17 cellular contexts compared by ENCODE assay signal in the genomic region with DNA sequence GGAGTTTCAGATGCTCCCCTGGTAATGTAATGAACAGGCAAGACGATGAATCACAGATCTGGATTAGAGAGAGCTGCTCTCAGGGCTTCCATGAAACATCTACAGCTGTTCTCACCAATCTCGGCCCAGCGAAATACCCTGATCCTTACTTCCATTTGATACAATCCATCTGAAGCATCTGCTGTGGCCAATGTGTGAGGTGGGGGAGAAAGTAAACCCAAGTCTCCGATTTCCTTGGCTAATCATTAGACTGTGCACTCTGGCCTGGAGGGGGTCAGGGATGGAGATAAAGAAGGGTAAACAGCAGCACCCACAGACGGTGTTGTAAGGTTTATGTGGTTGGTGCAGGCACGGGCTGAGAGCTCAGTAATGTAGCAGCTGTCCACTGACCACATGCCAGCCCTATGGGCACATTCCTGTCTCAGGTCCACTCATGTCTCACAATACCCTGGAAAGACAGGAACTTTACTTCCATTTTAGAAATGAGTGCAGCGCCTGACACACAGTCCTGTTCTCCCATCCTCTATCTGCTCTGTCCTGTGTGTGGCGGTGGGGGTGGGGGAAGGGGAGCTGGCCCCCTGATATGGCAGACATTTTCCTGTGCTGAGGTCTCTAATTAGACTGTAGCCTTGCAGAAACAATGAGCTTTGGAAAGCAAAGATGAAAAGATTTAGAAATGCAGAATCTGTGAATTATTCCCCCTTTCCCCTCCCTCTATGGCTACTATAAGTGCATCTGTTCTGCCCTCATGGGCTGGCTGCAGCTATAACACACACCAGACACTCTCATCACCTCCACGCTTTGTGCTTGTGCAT. TPM values are rescaled to one million over a fixed set of nuclear protein-coding genes. Genes with fewer than 3 reads are reported as not detected.
DNase-seq lines count a peak whose midpoint lies in the region; ATAC-seq, FAIRE-seq and TF ChIP-seq lines count a peak whose summit lies in the region.
"Had no signal": no experiment of that assay in that cellular context is flagged by ENCODE, and none has a peak within 500 bp of the region (broad histone marks: within the 10 kb centered on the region; RNA-seq: fewer than 3 reads in every experiment).

No MANE protein-coding gene starts in this region.

- H3K27ac ChIP-seq in left ventricle myocardium inferior (replicated peaks) (peak overlapping the region; percentile 68), right cardiac atrium (ENCODE audit: low read length) (no peak overlapping the region), aorta (ENCODE audit: low read depth in 1 of 2, low read length in 2 of 2) (peak overlapping the region; percentile 12 to 18)

- intact Hi-C loops in left ventricle myocardium inferior (cut with micrococcal nuclease) = no loop called here
- intact Hi-C loops in right cardiac atrium (cut with DNase I) = no loop called here
- intact Hi-C loops in aorta (cut with DNase I) = loop anchor here (5.0 to 10.0 kb wide), 2 partner anchors 84 to 87 kb away; partner anchors contain the start of gene TEX2 (in 2 of the 2)

- peak overlapping the region in 4 of 5 experiments; percentile 21 to 92 (median 72) for H3K27ac Mint-ChIP-seq in brain
- H3K27ac Mint-ChIP-seq in nephron = peak overlapping the region; percentile 89 to 91 (median 91)
- H3K27ac Mint-ChIP-seq: activated naive CD4-positive, alpha-beta T cell treated with anti-CD3 and anti-CD28 coated beads, Interleukin-2, amount 50 U/mL, for 24 hours; stimulated activated naive B cell treated with anti-CD40 and anti-IgM and Interleukin-4, amounts not matched to agents 10 μg/mL and 1 μg/mL and 100 μg/mL, for 72 hours had no signal

- ATAC-seq in right cardiac atrium = no peak
- no peak for ATAC-seq in aorta (ENCODE audit: low FRiP score)
- ATAC-seq: stimulated activated naive B cell treated with anti-CD40 and anti-IgM and Interleukin-4, amounts not matched to agents 10 μg/mL and 1 μg/mL and 100 μg/mL, for 72 hours had no signal

- H3K4me1 ChIP-seq in left ventricle myocardium inferior (peaks cover 56% of the 10 kb centered on the region), right cardiac atrium (ENCODE audit: control insufficient read depth, insufficient read depth, low read length) (peaks cover 8% of the 10 kb centered on the region), aorta (ENCODE audit: control insufficient read depth in 1 of 2, insufficient read depth in 2 of 2, low read length in 2 of 2) (peaks cover 3 to 7% of the 10 kb centered on the region in 2 donors)

- no peak for DNase-seq in left ventricle myocardium inferior
- no peak for DNase-seq in right cardiac atrium
- DNase-seq in aorta = no peak
- DNase-seq in GM19239 (ENCODE audit: insufficient read length, low spot score) = no peak
- no peak for DNase-seq in GM19240 (ENCODE audit: insufficient read length, low spot score)
- DNase-seq in T1000 (lab: John Stamatoyannopoulos, UW) = no peak
- DNase-seq: activated CD4-positive, alpha-beta T cell treated with anti-CD3 and anti-CD28 coated beads for 48 hours; activated T-cell treated with anti-CD3 and anti-CD28 coated beads for 4 hours; KBM-7; NCI-H2171; occipital lobe; SHP77; spleen; stimulated activated naive B cell treated with anti-CD40 and anti-IgM and Interleukin-4, amounts not matched to agents 10 μg/mL and 1 μg/mL and 100 μg/mL, for 72 hours had no signal

- H3K27me3 Mint-ChIP-seq in brain (no peaks in the 10 kb centered on the region), nephron (ENCODE audit: low read depth) (peaks cover 4% of the 10 kb centered on the region)
- H3K27me3 Mint-ChIP-seq: activated naive CD4-positive, alpha-beta T cell treated with anti-CD3 and anti-CD28 coated beads, Interleukin-2, amount 50 U/mL, for 24 hours; stimulated activated naive B cell treated with anti-CD40 and anti-IgM and Interleukin-4, amounts not matched to agents 10 μg/mL and 1 μg/mL and 100 μg/mL, for 72 hours had no signal

- peaks cover 48% of the 10 kb centered on the region for H3K36me3 Mint-ChIP-seq in brain
- peaks cover 45% of the 10 kb centered on the region for H3K36me3 Mint-ChIP-seq in nephron (ENCODE audit: low read depth)

- whole genome bisulfite sequencing in right cardiac atrium = 70% methylated on average over 9 of the region's 9 CpGs
- WGBS in aorta, 2 donors = 50 to 51% methylated on average over 9 of the region's 9 CpGs

- peaks cover 11% of the 10 kb centered on the region for H3K36me3 ChIP-seq in left ventricle myocardium inferior
- H3K36me3 ChIP-seq in aorta (ENCODE audit: control insufficient read depth in 1 of 2, insufficient read depth in 2 of 2, low read length in 1 of 2) = no peaks in the 10 kb centered on the region

- H3K9me3 Mint-ChIP-seq in brain (no peaks in the 10 kb centered on the region), nephron (no peaks in the 10 kb centered on the region)
- H3K9me3 Mint-ChIP-seq: activated naive CD4-positive, alpha-beta T cell treated with anti-CD3 and anti-CD28 coated beads, Interleukin-2, amount 50 U/mL, for 24 hours had no signal

- H3K4me3 Mint-ChIP-seq in brain = peak overlapping the region in 1 of 5 experiments; percentile 8
- peak overlapping the region in 2 of 3 experiments; percentile 5 to 54 for H3K4me3 Mint-ChIP-seq in nephron
- H3K4me3 Mint-ChIP-seq: activated naive CD4-positive, alpha-beta T cell treated with anti-CD3 and anti-CD28 coated beads, Interleukin-2, amount 50 U/mL, for 24 hours; stimulated activated naive B cell treated with anti-CD40 and anti-IgM and Interleukin-4, amounts not matched to agents 10 μg/mL and 1 μg/mL and 100 μg/mL, for 72 hours had no signal

- H3K4me1 Mint-ChIP-seq in brain (peaks cover 39% of the 10 kb centered on the region), nephron (peaks cover 51% of the 10 kb centered on the region)
- H3K4me1 Mint-ChIP-seq: activated naive CD4-positive, alpha-beta T cell treated with anti-CD3 and anti-CD28 coated beads, Interleukin-2, amount 50 U/mL, for 24 hours; stimulated activated naive B cell treated with anti-CD40 and anti-IgM and Interleukin-4, amounts not matched to agents 10 μg/mL and 1 μg/mL and 100 μg/mL, for 72 hours had no signal

- no peak for FAIRE-seq in GM19239 (lab: Jason Lieb, UNC)

- H3K4me3 ChIP-seq in left ventricle myocardium inferior (no peak overlapping the region), right cardiac atrium (ENCODE audit: low read length) (no peak overlapping the region), aorta (ENCODE audit: low read length in 2 of 2) (no peak overlapping the region)
- H3K4me3 ChIP-seq: spleen had no signal

- TF ChIP-seq CTCF in left ventricle myocardium inferior (IDR thresholded peaks at IDR 0.05; ENCODE audit: borderline replicate concordance) (no peak), brain (conservative IDR thresholded peaks at IDR 0.05) (no peak), nephron (IDR thresholded peaks at IDR 0.05; ENCODE audit: unreplicated experiment in 3 of 3) (no peak)

- H3K9me3 ChIP-seq in left ventricle myocardium inferior (replicated peaks) (no peaks in the 10 kb centered on the region), right cardiac atrium (ENCODE audit: control insufficient read depth, low read length) (no peaks in the 10 kb centered on the region), aorta (ENCODE audit: control insufficient read depth, low read length) (no peaks in the 10 kb centered on the region)
- H3K9me3 ChIP-seq: spleen had no signal

- H3K27me3 ChIP-seq in left ventricle myocardium inferior (ENCODE audit: low read depth) (no peaks in the 10 kb centered on the region), right cardiac atrium (ENCODE audit: control insufficient read depth, insufficient read depth) (no peaks in the 10 kb centered on the region), aorta (ENCODE audit: control insufficient read depth in 1 of 2, insufficient read depth in 2 of 2, low read length in 1 of 2) (no peaks in the 10 kb centered on the region)
- H3K27me3 ChIP-seq: spleen had no signal

RNA-seq across cellular contexts. Expression of gene ERN1, which starts 48.3 kb away (rescaled TPM):
- total RNA-seq in left ventricle myocardium inferior (9.3 TPM), right cardiac atrium (10 to 100 TPM in 2 of 4 donors, 1 to 10 TPM in 2; 8.9 to 11.4 (median 10.0) TPM), aorta (10 to 100 TPM; 17.8 to 31.0 TPM)
- polyA plus RNA-seq in right cardiac atrium (3.3 TPM), brain (ENCODE audit: insufficient read depth, low read depth, low replicate concordance) (2.7 TPM), aorta (1 to 10 TPM; 1.0 to 5.2 TPM)

Comparison
In these comparisons a context has a peak if more than half of its experiments do, and no peak if none do; other contexts are left out.
1. intact Hi-C loops: an anchor here in aorta (5.0 to 10.0 kb wide); none called in left ventricle myocardium inferior and right cardiac atrium.